1 cellular context compared by ENCODE assay signal in the genomic region with DNA sequence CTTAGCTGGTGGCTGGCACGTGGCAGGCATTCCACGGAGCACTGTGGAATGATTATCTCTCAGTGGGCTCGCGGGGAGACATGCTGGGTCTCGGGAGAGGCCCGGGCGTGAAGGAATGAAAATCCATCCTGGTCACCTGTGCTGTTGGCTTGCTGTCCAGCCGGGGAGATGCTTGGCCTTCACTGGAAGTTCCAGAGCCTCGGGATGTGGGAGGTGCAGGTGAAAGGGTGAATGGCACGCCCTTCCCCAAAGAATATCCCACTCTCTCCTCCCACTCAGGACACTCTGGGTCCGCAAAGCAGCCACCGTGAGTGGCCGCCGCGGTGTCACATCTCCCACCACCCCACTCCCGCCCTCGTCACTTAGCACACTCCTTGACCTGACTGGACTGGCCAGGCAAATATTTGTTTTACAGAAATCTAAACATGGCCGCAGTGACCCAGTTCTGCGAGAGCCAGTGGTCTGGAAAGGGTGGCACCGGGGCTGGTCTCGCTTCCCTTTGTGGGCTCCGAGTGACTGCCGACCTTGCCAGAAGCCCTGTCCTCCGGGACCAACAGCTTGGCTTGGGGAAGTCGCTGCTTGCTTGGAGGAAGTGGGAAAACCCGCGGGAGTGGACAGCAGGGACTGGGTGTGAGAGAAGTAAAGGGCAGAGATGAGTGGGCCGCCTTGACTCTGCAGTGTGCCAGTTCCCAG.
A peak's percentile ranks its signal among the peaks of the same experiment; 100 is the strongest.
TF ChIP-seq lines count a peak whose summit lies in the region.

No MANE protein-coding gene starts in this region.

TF ChIP-seq in HepG2, 621 proteins besides CTCF, POLR2A, EP300 and RAD21 (continued from another document and continues in another):
- TF ChIP-seq, protein P1, sequence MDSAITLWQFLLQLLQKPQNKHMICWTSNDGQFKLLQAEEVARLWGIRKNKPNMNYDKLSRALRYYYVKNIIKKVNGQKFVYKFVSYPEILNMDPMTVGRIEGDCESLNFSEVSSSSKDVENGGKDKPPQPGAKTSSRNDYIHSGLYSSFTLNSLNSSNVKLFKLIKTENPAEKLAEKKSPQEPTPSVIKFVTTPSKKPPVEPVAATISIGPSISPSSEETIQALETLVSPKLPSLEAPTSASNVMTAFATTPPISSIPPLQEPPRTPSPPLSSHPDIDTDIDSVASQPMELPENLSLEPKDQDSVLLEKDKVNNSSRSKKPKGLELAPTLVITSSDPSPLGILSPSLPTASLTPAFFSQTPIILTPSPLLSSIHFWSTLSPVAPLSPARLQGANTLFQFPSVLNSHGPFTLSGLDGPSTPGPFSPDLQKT (CRISPR knock-in tag; IDR thresholded peaks at IDR 0.05; ENCODE audit: borderline replicate concordance), result no peak
- TF ChIP-seq MLLT10 (CRISPR knock-in tag; IDR thresholded peaks at IDR 0.05) (no peak), ZSCAN30 (CRISPR knock-in tag; IDR thresholded peaks at IDR 0.05) (no peak), ZNF326 (CRISPR knock-in tag; IDR thresholded peaks at IDR 0.05; ENCODE audit: borderline replicate concordance) (no peak), SSRP1 (CRISPR knock-in tag; IDR thresholded peaks at IDR 0.05) (no peak), ZNF562 (CRISPR knock-in tag; IDR thresholded peaks at IDR 0.05; ENCODE audit: borderline replicate concordance) (no peak), ZBTB20 (CRISPR knock-in tag; IDR thresholded peaks at IDR 0.05; ENCODE audit: borderline replicate concordance, low read depth) (peak; percentile 17; the same call in 1 of the 2 replicates), GATA4 (IDR thresholded peaks at IDR 0.05; ENCODE audit: borderline replicate concordance, low read depth) (no peak), PTBP1 (IDR thresholded peaks at IDR 0.05; ENCODE audit: low read depth, low read length, poor library complexity, severe bottlenecking) (no peak), FLYWCH1 (CRISPR knock-in tag; IDR thresholded peaks at IDR 0.05) (no peak), JUNB (CRISPR knock-in tag; IDR thresholded peaks at IDR 0.05; ENCODE audit: borderline replicate concordance) (no peak), SIN3B (IDR thresholded peaks at IDR 0.05; ENCODE audit: low read length) (no peak), ZNF788 (CRISPR knock-in tag; IDR thresholded peaks at IDR 0.05; ENCODE audit: borderline replicate concordance) (no peak; the same call in 1 of the 2 replicates), ZNF33A (CRISPR knock-in tag; IDR thresholded peaks at IDR 0.05; ENCODE audit: borderline replicate concordance) (no peak), HIVEP1 (CRISPR knock-in tag; IDR thresholded peaks at IDR 0.05) (0 out of 2 replicates have a peak, but pooled peaks have one; percentile 32), MATR3 (CRISPR knock-in tag; IDR thresholded peaks at IDR 0.05) (no peak), LCORL (IDR thresholded peaks at IDR 0.05) (no peak), LCORL (CRISPR knock-in tag; IDR thresholded peaks at IDR 0.05) (peak; percentile 73), ZNF546 (CRISPR knock-in tag; conservative IDR thresholded peaks at IDR 0.05) (no peak), KLF11 (CRISPR knock-in tag; IDR thresholded peaks at IDR 0.05) (no peak), ZNF354B (CRISPR knock-in tag; IDR thresholded peaks at IDR 0.05) (no peak), ZNF30 (CRISPR knock-in tag; IDR thresholded peaks at IDR 0.05) (no peak), WIZ (CRISPR knock-in tag; IDR thresholded peaks at IDR 0.05) (no peak), NFKB2 (CRISPR knock-in tag; IDR thresholded peaks at IDR 0.05; ENCODE audit: borderline replicate concordance) (no peak), ZNF10 (CRISPR knock-in tag; IDR thresholded peaks at IDR 0.05; ENCODE audit: borderline replicate concordance, low read depth) (no peak), MAF1 (CRISPR knock-in tag; IDR thresholded peaks at IDR 0.05; ENCODE audit: borderline replicate concordance) (no peak), ZNF331 (CRISPR knock-in tag; IDR thresholded peaks at IDR 0.05) (peak; percentile 66), ZNF782 (CRISPR knock-in tag; IDR thresholded peaks at IDR 0.05; ENCODE audit: borderline replicate concordance) (no peak), ZNF737 (CRISPR knock-in tag; IDR thresholded peaks at IDR 0.05; ENCODE audit: borderline replicate concordance) (0 out of 2 replicates have a peak, but pooled peaks have one; percentile 56), GTF2F1 (IDR thresholded peaks at IDR 0.05; ENCODE audit: low read length) (no peak)
- TF ChIP-seq, protein P2, sequence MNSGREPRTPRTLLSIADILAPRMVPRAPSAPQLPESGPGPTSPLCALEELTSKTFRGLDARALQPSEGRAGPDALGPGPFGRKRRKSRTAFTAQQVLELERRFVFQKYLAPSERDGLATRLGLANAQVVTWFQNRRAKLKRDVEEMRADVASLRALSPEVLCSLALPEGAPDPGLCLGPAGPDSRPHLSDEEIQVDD (CRISPR knock-in tag; IDR thresholded peaks at IDR 0.05; ENCODE audit: borderline replicate concordance), result no peak
- TF ChIP-seq, protein P3, sequence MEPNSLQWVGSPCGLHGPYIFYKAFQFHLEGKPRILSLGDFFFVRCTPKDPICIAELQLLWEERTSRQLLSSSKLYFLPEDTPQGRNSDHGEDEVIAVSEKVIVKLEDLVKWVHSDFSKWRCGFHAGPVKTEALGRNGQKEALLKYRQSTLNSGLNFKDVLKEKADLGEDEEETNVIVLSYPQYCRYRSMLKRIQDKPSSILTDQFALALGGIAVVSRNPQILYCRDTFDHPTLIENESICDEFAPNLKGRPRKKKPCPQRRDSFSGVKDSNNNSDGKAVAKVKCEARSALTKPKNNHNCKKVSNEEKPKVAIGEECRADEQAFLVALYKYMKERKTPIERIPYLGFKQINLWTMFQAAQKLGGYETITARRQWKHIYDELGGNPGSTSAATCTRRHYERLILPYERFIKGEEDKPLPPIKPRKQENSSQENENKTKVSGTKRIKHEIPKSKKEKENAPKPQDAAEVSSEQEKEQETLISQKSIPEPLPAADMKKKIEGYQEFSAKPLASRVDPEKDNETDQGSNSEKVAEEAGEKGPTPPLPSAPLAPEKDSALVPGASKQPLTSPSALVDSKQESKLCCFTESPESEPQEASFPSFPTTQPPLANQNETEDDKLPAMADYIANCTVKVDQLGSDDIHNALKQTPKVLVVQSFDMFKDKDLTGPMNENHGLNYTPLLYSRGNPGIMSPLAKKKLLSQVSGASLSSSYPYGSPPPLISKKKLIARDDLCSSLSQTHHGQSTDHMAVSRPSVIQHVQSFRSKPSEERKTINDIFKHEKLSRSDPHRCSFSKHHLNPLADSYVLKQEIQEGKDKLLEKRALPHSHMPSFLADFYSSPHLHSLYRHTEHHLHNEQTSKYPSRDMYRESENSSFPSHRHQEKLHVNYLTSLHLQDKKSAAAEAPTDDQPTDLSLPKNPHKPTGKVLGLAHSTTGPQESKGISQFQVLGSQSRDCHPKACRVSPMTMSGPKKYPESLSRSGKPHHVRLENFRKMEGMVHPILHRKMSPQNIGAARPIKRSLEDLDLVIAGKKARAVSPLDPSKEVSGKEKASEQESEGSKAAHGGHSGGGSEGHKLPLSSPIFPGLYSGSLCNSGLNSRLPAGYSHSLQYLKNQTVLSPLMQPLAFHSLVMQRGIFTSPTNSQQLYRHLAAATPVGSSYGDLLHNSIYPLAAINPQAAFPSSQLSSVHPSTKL (CRISPR knock-in tag; IDR thresholded peaks at IDR 0.05), result peak; percentile 87
- TF ChIP-seq, protein P4, sequence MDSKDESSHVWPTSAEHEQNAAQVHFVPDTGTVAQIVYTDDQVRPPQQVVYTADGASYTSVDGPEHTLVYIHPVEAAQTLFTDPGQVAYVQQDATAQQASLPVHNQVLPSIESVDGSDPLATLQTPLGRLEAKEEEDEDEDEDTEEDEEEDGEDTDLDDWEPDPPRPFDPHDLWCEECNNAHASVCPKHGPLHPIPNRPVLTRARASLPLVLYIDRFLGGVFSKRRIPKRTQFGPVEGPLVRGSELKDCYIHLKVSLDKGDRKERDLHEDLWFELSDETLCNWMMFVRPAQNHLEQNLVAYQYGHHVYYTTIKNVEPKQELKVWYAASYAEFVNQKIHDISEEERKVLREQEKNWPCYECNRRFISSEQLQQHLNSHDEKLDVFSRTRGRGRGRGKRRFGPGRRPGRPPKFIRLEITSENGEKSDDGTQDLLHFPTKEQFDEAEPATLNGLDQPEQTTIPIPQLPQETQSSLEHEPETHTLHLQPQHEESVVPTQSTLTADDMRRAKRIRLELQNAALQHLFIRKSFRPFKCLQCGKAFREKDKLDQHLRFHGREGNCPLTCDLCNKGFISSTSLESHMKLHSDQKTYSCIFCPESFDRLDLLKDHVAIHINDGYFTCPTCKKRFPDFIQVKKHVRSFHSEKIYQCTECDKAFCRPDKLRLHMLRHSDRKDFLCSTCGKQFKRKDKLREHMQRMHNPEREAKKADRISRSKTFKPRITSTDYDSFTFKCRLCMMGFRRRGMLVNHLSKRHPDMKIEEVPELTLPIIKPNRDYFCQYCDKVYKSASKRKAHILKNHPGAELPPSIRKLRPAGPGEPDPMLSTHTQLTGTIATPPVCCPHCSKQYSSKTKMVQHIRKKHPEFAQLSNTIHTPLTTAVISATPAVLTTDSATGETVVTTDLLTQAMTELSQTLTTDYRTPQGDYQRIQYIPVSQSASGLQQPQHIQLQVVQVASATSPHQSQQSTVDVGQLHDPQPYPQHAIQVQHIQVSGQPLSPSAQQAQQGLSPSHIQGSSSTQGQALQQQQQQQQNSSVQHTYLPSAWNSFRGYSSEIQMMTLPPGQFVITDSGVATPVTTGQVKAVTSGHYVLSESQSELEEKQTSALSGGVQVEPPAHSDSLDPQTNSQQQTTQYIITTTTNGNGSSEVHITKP (CRISPR knock-in tag; IDR thresholded peaks at IDR 0.05; ENCODE audit: low read depth), result peak; percentile 87
- TF ChIP-seq, protein P5, sequence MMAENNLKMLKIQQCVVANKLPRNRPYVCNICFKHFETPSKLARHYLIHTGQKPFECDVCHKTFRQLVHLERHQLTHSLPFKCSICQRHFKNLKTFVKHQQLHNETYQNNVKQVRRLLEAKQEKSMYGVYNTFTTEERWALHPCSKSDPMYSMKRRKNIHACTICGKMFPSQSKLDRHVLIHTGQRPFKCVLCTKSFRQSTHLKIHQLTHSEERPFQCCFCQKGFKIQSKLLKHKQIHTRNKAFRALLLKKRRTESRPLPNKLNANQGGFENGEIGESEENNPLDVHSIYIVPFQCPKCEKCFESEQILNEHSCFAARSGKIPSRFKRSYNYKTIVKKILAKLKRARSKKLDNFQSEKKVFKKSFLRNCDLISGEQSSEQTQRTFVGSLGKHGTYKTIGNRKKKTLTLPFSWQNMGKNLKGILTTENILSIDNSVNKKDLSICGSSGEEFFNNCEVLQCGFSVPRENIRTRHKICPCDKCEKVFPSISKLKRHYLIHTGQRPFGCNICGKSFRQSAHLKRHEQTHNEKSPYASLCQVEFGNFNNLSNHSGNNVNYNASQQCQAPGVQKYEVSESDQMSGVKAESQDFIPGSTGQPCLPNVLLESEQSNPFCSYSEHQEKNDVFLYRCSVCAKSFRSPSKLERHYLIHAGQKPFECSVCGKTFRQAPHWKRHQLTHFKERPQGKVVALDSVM (CRISPR knock-in tag; IDR thresholded peaks at IDR 0.05), result peak; percentile 49; the same call in 1 of the 2 replicates
- TF ChIP-seq, protein P6, sequence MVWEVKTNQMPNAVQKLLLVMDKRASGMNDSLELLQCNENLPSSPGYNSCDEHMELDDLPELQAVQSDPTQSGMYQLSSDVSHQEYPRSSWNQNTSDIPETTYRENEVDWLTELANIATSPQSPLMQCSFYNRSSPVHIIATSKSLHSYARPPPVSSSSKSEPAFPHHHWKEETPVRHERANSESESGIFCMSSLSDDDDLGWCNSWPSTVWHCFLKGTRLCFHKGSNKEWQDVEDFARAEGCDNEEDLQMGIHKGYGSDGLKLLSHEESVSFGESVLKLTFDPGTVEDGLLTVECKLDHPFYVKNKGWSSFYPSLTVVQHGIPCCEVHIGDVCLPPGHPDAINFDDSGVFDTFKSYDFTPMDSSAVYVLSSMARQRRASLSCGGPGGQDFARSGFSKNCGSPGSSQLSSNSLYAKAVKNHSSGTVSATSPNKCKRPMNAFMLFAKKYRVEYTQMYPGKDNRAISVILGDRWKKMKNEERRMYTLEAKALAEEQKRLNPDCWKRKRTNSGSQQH (CRISPR knock-in tag; IDR thresholded peaks at IDR 0.05; ENCODE audit: low read depth), result no peak
- TF ChIP-seq, protein P7, sequence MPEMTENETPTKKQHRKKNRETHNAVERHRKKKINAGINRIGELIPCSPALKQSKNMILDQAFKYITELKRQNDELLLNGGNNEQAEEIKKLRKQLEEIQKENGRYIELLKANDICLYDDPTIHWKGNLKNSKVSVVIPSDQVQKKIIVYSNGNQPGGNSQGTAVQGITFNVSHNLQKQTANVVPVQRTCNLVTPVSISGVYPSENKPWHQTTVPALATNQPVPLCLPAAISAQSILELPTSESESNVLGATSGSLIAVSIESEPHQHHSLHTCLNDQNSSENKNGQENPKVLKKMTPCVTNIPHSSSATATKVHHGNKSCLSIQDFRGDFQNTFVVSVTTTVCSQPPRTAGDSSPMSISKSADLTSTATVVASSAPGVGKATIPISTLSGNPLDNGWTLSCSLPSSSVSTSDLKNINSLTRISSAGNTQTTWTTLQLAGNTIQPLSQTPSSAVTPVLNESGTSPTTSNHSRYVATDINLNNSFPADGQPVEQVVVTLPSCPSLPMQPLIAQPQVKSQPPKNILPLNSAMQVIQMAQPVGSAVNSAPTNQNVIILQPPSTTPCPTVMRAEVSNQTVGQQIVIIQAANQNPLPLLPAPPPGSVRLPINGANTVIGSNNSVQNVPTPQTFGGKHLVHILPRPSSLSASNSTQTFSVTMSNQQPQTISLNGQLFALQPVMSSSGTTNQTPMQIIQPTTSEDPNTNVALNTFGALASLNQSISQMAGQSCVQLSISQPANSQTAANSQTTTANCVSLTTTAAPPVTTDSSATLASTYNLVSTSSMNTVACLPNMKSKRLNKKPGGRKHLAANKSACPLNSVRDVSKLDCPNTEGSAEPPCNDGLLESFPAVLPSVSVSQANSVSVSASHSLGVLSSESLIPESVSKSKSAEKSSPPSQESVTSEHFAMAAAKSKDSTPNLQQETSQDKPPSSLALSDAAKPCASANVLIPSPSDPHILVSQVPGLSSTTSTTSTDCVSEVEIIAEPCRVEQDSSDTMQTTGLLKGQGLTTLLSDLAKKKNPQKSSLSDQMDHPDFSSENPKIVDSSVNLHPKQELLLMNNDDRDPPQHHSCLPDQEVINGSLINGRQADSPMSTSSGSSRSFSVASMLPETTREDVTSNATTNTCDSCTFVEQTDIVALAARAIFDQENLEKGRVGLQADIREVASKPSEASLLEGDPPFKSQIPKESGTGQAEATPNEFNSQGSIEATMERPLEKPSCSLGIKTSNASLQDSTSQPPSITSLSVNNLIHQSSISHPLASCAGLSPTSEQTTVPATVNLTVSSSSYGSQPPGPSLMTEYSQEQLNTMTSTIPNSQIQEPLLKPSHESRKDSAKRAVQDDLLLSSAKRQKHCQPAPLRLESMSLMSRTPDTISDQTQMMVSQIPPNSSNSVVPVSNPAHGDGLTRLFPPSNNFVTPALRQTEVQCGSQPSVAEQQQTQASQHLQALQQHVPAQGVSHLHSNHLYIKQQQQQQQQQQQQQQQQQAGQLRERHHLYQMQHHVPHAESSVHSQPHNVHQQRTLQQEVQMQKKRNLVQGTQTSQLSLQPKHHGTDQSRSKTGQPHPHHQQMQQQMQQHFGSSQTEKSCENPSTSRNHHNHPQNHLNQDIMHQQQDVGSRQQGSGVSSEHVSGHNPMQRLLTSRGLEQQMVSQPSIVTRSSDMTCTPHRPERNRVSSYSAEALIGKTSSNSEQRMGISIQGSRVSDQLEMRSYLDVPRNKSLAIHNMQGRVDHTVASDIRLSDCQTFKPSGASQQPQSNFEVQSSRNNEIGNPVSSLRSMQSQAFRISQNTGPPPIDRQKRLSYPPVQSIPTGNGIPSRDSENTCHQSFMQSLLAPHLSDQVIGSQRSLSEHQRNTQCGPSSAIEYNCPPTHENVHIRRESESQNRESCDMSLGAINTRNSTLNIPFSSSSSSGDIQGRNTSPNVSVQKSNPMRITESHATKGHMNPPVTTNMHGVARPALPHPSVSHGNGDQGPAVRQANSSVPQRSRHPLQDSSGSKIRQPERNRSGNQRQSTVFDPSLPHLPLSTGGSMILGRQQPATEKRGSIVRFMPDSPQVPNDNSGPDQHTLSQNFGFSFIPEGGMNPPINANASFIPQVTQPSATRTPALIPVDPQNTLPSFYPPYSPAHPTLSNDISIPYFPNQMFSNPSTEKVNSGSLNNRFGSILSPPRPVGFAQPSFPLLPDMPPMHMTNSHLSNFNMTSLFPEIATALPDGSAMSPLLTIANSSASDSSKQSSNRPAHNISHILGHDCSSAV (CRISPR knock-in tag; IDR thresholded peaks at IDR 0.05; ENCODE audit: borderline replicate concordance), result no peak
